ENCODE assay signal across 8 cellular contexts in genomic region chr6:136647363-136647763, GRCh38.
DNase-seq lines count a peak whose midpoint lies in the region; ATAC-seq and TF ChIP-seq lines count a peak whose summit lies in the region.

No MANE protein-coding gene starts in this region.

- TF ChIP-seq CTCF in foreskin fibroblast (IDR thresholded peaks at IDR 0.05; ENCODE audit: low read depth, low read length): no peak

- H3K4me3 ChIP-seq in foreskin fibroblast (ENCODE audit: low read depth in 1 of 2, low read length in 2 of 2): no peak overlapping the region

- ATAC-seq in GM18867 (IDR thresholded peaks at IDR 0.05; ENCODE audit: unreplicated experiment) (peak; percentile 78), HG02973 (IDR thresholded peaks at IDR 0.05; ENCODE audit: unreplicated experiment) (peak; percentile 70)

- DNase-seq in activated CD4-positive, alpha-beta T cell treated with anti-CD3 and anti-CD28 coated beads, Interleukin-2, amount 50 U/mL, for 4 hours: peak; percentile 42 to 51
- DNase-seq in foreskin fibroblast: peak; percentile 72 to 76
- DNase-seq in stimulated activated CD4-positive, alpha-beta T cell treated with anti-CD3 and anti-CD28 coated beads, Interleukin-4, amount 100 ng/mL, for 1 hour: peak; percentile 21
- DNase-seq in substantia nigra (lab: John Stamatoyannopoulos, UW): no peak
- DNase-seq in NCI-H526 treated with DMSO at 0.1 percent for 48 hours (lab: John Stamatoyannopoulos, UW): no peak
- DNase-seq in effector CD8-positive, alpha-beta T cell (lab: John Stamatoyannopoulos, UW): no peak

- H3K27ac ChIP-seq in substantia nigra (ENCODE audit: low read depth, low read length, poor library complexity, severe bottlenecking): no peak overlapping the region

Comparison
In these comparisons a context has a peak if more than half of its experiments do, and no peak if none do; other contexts are left out.
1. DNase-seq: peak in activated CD4-positive, alpha-beta T cell treated with anti-CD3 and anti-CD28 coated beads, Interleukin-2, amount 50 U/mL, for 4 hours (2 of 2), foreskin fibroblast (2 of 2) and stimulated activated CD4-positive, alpha-beta T cell treated with anti-CD3 and anti-CD28 coated beads, Interleukin-4, amount 100 ng/mL, for 1 hour (single experiment); none in substantia nigra (0 of 49), NCI-H526 treated with DMSO at 0.1 percent for 48 hours (single experiment) and effector CD8-positive, alpha-beta T cell (single experiment).